1 cellular context compared by ENCODE assay signal in the genomic region with DNA sequence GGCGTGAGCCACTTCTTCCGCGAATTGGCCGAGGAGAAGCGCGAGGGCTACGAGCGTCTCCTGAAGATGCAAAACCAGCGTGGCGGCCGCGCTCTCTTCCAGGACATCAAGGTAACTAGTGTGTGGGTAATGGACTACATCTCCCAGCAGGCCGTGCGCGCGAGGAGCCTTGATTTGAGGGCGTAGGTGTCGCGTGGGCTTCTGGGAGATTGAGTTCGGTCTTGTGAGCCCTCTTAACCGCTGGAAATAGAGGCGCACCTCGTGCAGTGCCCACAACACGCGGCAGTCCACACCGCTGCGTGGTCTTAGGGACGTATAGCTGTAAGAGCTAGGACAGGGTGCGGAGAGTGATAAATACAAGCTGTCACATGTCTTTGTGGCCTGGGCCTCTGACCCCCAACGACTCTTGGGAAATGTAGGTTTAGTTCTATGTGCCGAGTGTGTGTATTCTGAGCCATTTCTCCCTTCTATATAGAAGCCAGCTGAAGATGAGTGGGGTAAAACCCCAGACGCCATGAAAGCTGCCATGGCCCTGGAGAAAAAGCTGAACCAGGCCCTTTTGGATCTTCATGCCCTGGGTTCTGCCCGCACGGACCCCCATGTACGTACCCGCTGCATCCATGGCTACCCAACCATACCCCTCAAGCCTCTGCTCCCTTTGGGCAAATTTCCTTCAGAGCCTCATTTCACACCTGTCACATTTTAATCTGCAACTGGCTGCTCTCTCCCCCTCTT.
TF ChIP-seq lines count a peak whose summit lies in the region.

No MANE protein-coding gene starts in this region.

TF ChIP-seq in K562, 482 proteins besides CTCF, POLR2A, EP300 and RAD21 (continued from another document):
- TF ChIP-seq THAP7 (CRISPR knock-in tag; IDR thresholded peaks at IDR 0.05) = peak; percentile 53; the same call in 1 of the 2 replicates
- peak; percentile 86; the same call in 1 of the 2 replicates for TF ChIP-seq ZNF589 (CRISPR knock-in tag; IDR thresholded peaks at IDR 0.05; ENCODE audit: low read depth)
- TF ChIP-seq, protein P1, sequence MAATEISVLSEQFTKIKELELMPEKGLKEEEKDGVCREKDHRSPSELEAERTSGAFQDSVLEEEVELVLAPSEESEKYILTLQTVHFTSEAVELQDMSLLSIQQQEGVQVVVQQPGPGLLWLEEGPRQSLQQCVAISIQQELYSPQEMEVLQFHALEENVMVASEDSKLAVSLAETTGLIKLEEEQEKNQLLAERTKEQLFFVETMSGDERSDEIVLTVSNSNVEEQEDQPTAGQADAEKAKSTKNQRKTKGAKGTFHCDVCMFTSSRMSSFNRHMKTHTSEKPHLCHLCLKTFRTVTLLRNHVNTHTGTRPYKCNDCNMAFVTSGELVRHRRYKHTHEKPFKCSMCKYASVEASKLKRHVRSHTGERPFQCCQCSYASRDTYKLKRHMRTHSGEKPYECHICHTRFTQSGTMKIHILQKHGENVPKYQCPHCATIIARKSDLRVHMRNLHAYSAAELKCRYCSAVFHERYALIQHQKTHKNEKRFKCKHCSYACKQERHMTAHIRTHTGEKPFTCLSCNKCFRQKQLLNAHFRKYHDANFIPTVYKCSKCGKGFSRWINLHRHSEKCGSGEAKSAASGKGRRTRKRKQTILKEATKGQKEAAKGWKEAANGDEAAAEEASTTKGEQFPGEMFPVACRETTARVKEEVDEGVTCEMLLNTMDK (IDR thresholded peaks at IDR 0.05; ENCODE audit: borderline replicate concordance, insufficient read depth, low read depth, low read length, poor library complexity, severe bottlenecking) = no peak
- TF ChIP-seq ZBTB33 (CRISPR knock-in tag; IDR thresholded peaks at IDR 0.05) = no peak
- TF ChIP-seq U2AF1 (optimal IDR thresholded peaks at IDR 0.05; ENCODE audit: low read depth, low read length) = no peak
- TF ChIP-seq MCM3 (IDR thresholded peaks at IDR 0.05) = no peak
- TF ChIP-seq NR3C1 (CRISPR knock-in tag; IDR thresholded peaks at IDR 0.05) = no peak
- no peak for TF ChIP-seq ESRRA (IDR thresholded peaks at IDR 0.05; ENCODE audit: borderline replicate concordance, low read depth)
- TF ChIP-seq LCOR (CRISPR knock-in tag; IDR thresholded peaks at IDR 0.05) = no peak
- TF ChIP-seq HLTF (IDR thresholded peaks at IDR 0.05) = no peak
- TF ChIP-seq, protein P2, sequence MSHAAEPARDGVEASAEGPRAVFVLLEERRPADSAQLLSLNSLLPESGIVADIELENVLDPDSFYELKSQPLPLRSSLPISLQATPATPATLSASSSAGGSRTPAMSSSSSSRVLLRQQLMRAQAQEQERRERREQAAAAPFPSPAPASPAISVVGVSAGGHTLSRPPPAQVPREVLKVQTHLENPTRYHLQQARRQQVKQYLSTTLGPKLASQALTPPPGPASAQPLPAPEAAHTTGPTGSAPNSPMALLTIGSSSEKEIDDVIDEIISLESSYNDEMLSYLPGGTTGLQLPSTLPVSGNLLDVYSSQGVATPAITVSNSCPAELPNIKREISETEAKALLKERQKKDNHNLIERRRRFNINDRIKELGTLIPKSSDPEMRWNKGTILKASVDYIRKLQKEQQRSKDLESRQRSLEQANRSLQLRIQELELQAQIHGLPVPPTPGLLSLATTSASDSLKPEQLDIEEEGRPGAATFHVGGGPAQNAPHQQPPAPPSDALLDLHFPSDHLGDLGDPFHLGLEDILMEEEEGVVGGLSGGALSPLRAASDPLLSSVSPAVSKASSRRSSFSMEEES (CRISPR knock-in tag; IDR thresholded peaks at IDR 0.05) = no peak
- TF ChIP-seq CHD7 (IDR thresholded peaks at IDR 0.05; ENCODE audit: low read depth, low read length) = no peak
- no peak for TF ChIP-seq SREBF1 (IDR thresholded peaks at IDR 0.05; ENCODE audit: borderline replicate concordance, low read depth, low read length)
- TF ChIP-seq IRF1 (CRISPR knock-in tag; IDR thresholded peaks at IDR 0.05; ENCODE audit: borderline replicate concordance) = no peak
- no peak for TF ChIP-seq TAF9B (IDR thresholded peaks at IDR 0.05; ENCODE audit: partially characterized antibody)
- peak; percentile 54; the same call in 1 of the 2 replicates for TF ChIP-seq MYC (IDR thresholded peaks at IDR 0.05; ENCODE audit: low read depth, low read length)
- TF ChIP-seq MYC (CRISPR knock-in tag; IDR thresholded peaks at IDR 0.05; ENCODE audit: borderline replicate concordance, low read depth) = peak; percentile 37; the same call in 1 of the 2 replicates
- peak; percentile 6; the same call in 1 of the 2 replicates for TF ChIP-seq MXI1 (IDR thresholded peaks at IDR 0.05; ENCODE audit: low read depth, low read length)
- TF ChIP-seq, protein P3, sequence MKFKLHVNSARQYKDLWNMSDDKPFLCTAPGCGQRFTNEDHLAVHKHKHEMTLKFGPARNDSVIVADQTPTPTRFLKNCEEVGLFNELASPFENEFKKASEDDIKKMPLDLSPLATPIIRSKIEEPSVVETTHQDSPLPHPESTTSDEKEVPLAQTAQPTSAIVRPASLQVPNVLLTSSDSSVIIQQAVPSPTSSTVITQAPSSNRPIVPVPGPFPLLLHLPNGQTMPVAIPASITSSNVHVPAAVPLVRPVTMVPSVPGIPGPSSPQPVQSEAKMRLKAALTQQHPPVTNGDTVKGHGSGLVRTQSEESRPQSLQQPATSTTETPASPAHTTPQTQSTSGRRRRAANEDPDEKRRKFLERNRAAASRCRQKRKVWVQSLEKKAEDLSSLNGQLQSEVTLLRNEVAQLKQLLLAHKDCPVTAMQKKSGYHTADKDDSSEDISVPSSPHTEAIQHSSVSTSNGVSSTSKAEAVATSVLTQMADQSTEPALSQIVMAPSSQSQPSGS (CRISPR knock-in tag; IDR thresholded peaks at IDR 0.05) = no peak
- TF ChIP-seq ZNF324 (CRISPR knock-in tag; IDR thresholded peaks at IDR 0.05) = no peak
